Comparison of ENCODE assay signal across 8 cellular contexts in the genomic region with DNA sequence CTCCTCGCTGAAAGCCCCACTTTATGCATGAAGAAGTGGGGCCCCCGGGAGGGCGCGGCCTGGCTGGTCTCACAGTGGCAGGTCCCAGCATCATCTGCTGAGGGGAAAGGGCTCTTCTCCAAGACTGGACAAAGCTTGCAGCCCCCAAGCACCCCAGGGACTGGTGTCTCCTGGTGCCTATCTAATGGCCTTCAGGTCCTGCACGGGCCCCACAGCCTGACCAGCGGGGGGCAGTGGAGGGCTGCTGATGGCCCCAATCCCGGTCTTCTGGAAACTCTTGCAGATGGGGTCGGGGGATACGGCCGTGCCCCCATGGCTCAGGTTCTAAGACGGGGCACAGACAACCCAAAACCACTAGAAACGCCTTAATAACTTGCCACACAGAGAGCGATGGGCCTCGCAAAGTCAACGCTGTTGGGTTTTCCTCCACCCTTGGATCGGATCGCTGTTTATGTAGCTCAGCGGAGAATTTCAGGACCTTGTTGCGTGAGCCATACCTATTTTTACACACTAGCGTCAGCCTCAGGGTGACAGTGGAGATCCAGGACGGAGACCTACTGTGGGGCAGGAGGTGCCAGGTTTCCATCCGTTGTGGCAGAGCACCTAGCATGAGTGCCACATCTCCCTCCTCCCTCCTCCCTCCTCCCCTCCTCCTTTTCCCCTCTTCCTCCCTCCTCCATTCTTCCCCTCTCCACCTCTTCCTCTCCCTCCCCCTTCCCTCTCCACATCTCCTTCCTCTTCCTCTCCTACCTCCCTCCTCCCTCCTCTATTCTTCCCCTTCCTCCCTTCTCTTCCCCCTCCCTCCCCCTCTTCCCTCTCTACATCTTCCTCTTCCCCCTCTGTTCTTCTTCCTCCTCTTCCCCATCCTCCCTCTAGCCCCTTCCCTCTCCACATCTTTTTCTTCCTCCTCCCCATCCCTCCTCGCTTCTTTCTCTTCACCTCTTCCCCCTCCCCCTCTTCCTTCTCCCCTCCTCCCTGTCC.
DNase-seq lines count a peak whose midpoint lies in the region; ATAC-seq and TF ChIP-seq lines count a peak whose summit lies in the region.

No MANE protein-coding gene starts in this region.

- intact Hi-C loops in PC-9 (cut with micrococcal nuclease; ENCODE audit: unreplicated experiment): loop anchor here (10.0 kb wide), 1 partner anchor 95 kb away; a partner anchor contains a TSS

- H3K36me3 Mint-ChIP-seq in progenitor cell of endocrine pancreas (ENCODE audit: insufficient read depth): no peaks in the 10 kb centered on the region
- no peaks in the 10 kb centered on the region for H3K36me3 Mint-ChIP-seq in CD8-positive, alpha-beta memory T cell

- no peak overlapping the region for H3K27ac Mint-ChIP-seq in progenitor cell of endocrine pancreas
- no peak overlapping the region for H3K27ac Mint-ChIP-seq in CD8-positive, alpha-beta memory T cell

- DNase-seq in NCI-H1694 treated with DMSO at 0.1 percent for 48 hours (lab: John Stamatoyannopoulos, UW): peak; percentile 14
- no peak for DNase-seq in NCI-H1694 (lab: John Stamatoyannopoulos, UW)
- DNase-seq in PC-9: peak in 1 of 2 experiments; percentile 31
- peak; percentile 59 for DNase-seq in fibroblast of villous mesenchyme (ENCODE audit: low read depth)
- no peak for DNase-seq in progenitor cell of endocrine pancreas (ENCODE audit: low spot score, unreplicated experiment)
- DNase-seq in CD8-positive, alpha-beta memory T cell: no peak
- no peak for DNase-seq in NCI-H2081 (lab: John Stamatoyannopoulos, UW)

- no peak overlapping the region for H2AFZ ChIP-seq in PC-9

- peaks cover 19% of the 10 kb centered on the region for H3K27me3 Mint-ChIP-seq in progenitor cell of endocrine pancreas
- peaks cover 12 to 26% of the 10 kb centered on the region in 2 donors for H3K27me3 Mint-ChIP-seq in CD8-positive, alpha-beta memory T cell

- CTCF ChIA-PET in PC-9 (lab: Charles Lee): interaction anchor here (0.6 kb wide), 1 partner anchor 14 kb away, joined by 4 read pairs; no protein-coding TSS in a partner anchor
- CTCF ChIA-PET in CD8-positive, alpha-beta memory T cell (lab: Charles Lee): no interaction called here

- H3K4me3 ChIP-seq in PC-9: no peak overlapping the region
- peak overlapping the region; percentile 15 for H3K4me3 ChIP-seq in fibroblast of villous mesenchyme (ENCODE audit: low read depth, low read length)
- H3K4me3 ChIP-seq in CD8-positive, alpha-beta memory T cell (ENCODE audit: low read length): no peak overlapping the region

- no peaks in the 10 kb centered on the region for H3K9me2 ChIP-seq in PC-9 (ENCODE audit: insufficient read depth)

- no peaks in the 10 kb centered on the region for H3K9me3 Mint-ChIP-seq in progenitor cell of endocrine pancreas (ENCODE audit: low read depth)
- H3K9me3 Mint-ChIP-seq in CD8-positive, alpha-beta memory T cell: peaks cover 0 to 1% (median 0%) of the 10 kb centered on the region in 5 donors

- BruUV-seq in PC-9 (replicated peaks; lab: Mats Ljungman, UMichigan): no TSS peak

- H3F3A ChIP-seq in PC-9 (ENCODE audit: insufficient read depth, low read depth): no peaks in the 10 kb centered on the region

- no peaks in the 10 kb centered on the region for H4K20me1 ChIP-seq in PC-9 (ENCODE audit: insufficient read depth)

- H3K27ac ChIP-seq in PC-9: no peak overlapping the region
- H3K27ac ChIP-seq in CD8-positive, alpha-beta memory T cell (ENCODE audit: low read depth, low read length): no peak overlapping the region

- no peak overlapping the region for H3K4me2 ChIP-seq in PC-9

- no peaks in the 10 kb centered on the region for H3K36me3 ChIP-seq in PC-9 (ENCODE audit: low read depth)
- H3K36me3 ChIP-seq in CD8-positive, alpha-beta memory T cell (ENCODE audit: insufficient read depth, low read length): no peaks in the 10 kb centered on the region

- POLR2A ChIA-PET in PC-9 (lab: Charles Lee; ENCODE audit: unreplicated experiment): interaction anchor here (0.6 kb wide), 1 partner anchor 408 kb away, joined by 3 read pairs; no protein-coding TSS in a partner anchor
- POLR2A ChIA-PET in CD8-positive, alpha-beta memory T cell (lab: Charles Lee): no interaction called here

- peak overlapping the region; percentile 26 for H3K4me3 Mint-ChIP-seq in progenitor cell of endocrine pancreas (ENCODE audit: low read depth)
- no peak overlapping the region for H3K4me3 Mint-ChIP-seq in CD8-positive, alpha-beta memory T cell

- no peaks in the 10 kb centered on the region; the same call in 1 of the 2 replicates for H3K27me3 ChIP-seq in PC-9 (ENCODE audit: insufficient read depth, low read depth)
- H3K27me3 ChIP-seq in CD8-positive, alpha-beta memory T cell (ENCODE audit: insufficient read depth, low read length, poor library complexity, severe bottlenecking): no peaks in the 10 kb centered on the region

- no peaks in the 10 kb centered on the region for H3K4me1 ChIP-seq in PC-9 (replicated peaks; ENCODE audit: insufficient read depth)
- no peaks in the 10 kb centered on the region for H3K4me1 ChIP-seq in CD8-positive, alpha-beta memory T cell (ENCODE audit: insufficient read depth, low read length)

- no peaks in the 10 kb centered on the region for H3K79me2 ChIP-seq in PC-9 (ENCODE audit: low read depth)

- no peak for ATAC-seq in HG02885 (IDR thresholded peaks at IDR 0.05; ENCODE audit: poor library complexity, unreplicated experiment)

- peak; percentile 47; the same call in 1 of the 2 replicates for TF ChIP-seq CTCF in PC-9 (conservative IDR thresholded peaks at IDR 0.05)
- TF ChIP-seq CTCF in fibroblast of villous mesenchyme (IDR thresholded peaks at IDR 0.05; ENCODE audit: insufficient read depth, low read depth, low read length): peak; percentile 83
- peak; percentile 64 for TF ChIP-seq CTCF in progenitor cell of endocrine pancreas (IDR thresholded peaks at IDR 0.05; ENCODE audit: unreplicated experiment)

- H3K4me1 Mint-ChIP-seq in progenitor cell of endocrine pancreas (ENCODE audit: low read depth): peaks cover 3% of the 10 kb centered on the region
- no peaks in the 10 kb centered on the region for H3K4me1 Mint-ChIP-seq in CD8-positive, alpha-beta memory T cell

- no peaks in the 10 kb centered on the region for H3K9me3 ChIP-seq in PC-9 (ENCODE audit: insufficient read depth, low read depth)
- no peaks in the 10 kb centered on the region for H3K9me3 ChIP-seq in CD8-positive, alpha-beta memory T cell (ENCODE audit: low read length)

Comparison
In these comparisons a context has a peak if more than half of its experiments do, and no peak if none do; other contexts are left out.
1. DNase-seq: peak in NCI-H1694 treated with DMSO at 0.1 percent for 48 hours (single experiment) and fibroblast of villous mesenchyme (single experiment); none in NCI-H1694 (single experiment), progenitor cell of endocrine pancreas (single experiment), CD8-positive, alpha-beta memory T cell (0 of 5) and NCI-H2081 (0 of 2).
2. Peak in every context shown above with its lines, with median percentiles within 50 percentile points of each other: CTCF ChIP-seq.